24 cellular contexts compared by ENCODE assay signal in genomic region chr11:16543642-16544041, GRCh38.
"Had no signal": no experiment of that assay in that cellular context is flagged by ENCODE, and none has a peak within 500 bp of the region (broad histone marks: within the 10 kb centered on the region; RNA-seq: fewer than 3 reads in every experiment).

No MANE protein-coding gene starts in this region.

- H3K27me3 Mint-ChIP-seq: naive B cell had no signal

- H3K27me3 ChIP-seq: colonic mucosa, dorsolateral prefrontal cortex, esophagus squamous epithelium, gastrocnemius medialis, heart right ventricle, left lung had no signal

- FAIRE-seq: endothelial cell of umbilical vein, islet of Langerhans, keratinocyte had no signal

- H3K27ac Mint-ChIP-seq: mesothelial cell of epicardium, naive B cell had no signal

- H3K4me1 Mint-ChIP-seq: mesothelial cell of epicardium, naive B cell had no signal

- ATAC-seq: gastrocnemius medialis, heart right ventricle, left cardiac atrium, left lung, left ventricle myocardium superior, lower lobe of right lung, mucosa of descending colon had no signal

- DNase-seq: colonic mucosa; dermis blood vessel endothelial cell; dorsolateral prefrontal cortex; effector CD4-positive, alpha-beta T cell; effector memory CD4-positive, alpha-beta T cell; esophagus squamous epithelium; foreskin fibroblast; foreskin melanocyte; gastrocnemius medialis; glutamatergic neuron; head of caudate nucleus; heart right ventricle; hippocampal formation; left cardiac atrium; left lung; left ventricle myocardium superior; lower lobe of right lung; mesenchymal stem cell; mucosa of descending colon; naive B cell had no signal

- H3K36me3 ChIP-seq: colonic mucosa, esophagus squamous epithelium, gastrocnemius medialis, heart right ventricle, left lung, lower lobe of right lung had no signal

- H3K27ac ChIP-seq: colonic mucosa, dorsolateral prefrontal cortex, esophagus squamous epithelium, gastrocnemius medialis, heart right ventricle, left lung, lower lobe of right lung had no signal

- H3K4me3 Mint-ChIP-seq: mesothelial cell of epicardium, naive B cell had no signal

- H3K4me1 ChIP-seq: colonic mucosa, esophagus squamous epithelium, heart right ventricle, left lung, lower lobe of right lung had no signal

- H3K36me3 Mint-ChIP-seq: naive B cell had no signal

- H3K4me3 ChIP-seq: colonic mucosa, dorsolateral prefrontal cortex, esophagus squamous epithelium, gastrocnemius medialis, heart right ventricle, left lung, lower lobe of right lung, mucosa of descending colon had no signal
